Comparison of ENCODE assay signal across 11 cellular contexts in the genomic region with DNA sequence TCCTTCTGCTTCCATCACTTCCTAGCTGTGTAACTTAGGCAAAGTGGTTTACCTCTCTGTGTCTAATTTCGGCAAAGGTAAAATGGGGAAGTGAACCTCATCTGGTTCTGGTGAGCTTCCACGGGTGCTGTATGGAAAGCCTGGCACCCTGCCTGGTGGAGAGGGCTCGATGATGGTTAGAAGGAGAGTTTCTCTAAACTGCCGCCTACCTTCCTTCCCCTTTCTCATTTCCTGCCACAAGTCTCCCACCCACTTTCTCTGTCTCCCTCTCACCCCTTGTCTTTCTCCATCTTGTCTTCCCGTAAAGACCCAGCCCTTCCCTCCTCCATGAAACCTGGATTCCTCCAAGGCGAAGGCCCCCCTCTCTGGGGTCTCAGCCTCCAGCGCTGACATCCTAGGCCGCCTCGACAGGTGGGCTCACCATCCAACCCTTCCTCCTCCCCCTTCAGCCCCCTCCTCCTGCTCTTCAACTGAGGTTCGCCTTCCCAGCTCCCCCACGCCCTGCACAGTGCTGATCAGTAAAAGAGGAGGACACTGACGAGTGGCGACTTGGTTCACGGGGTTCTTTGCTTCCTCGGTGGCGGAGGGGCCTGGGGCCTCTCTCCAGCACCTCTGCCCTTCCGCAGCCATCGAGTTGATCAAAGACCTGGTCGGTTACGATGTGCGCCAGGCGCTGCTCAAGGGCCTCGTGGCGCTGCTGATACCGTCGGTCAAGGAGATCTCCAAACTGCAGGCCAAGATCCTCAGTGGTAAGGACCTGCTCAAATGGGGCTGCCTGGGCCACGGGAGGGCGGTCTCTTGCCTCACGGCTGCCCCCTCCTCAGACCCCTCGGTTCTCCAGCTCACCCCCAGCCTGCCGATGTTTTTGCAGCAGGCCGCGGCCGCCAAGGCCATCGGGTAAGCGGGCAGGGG. TPM values are rescaled to one million over a fixed set of nuclear protein-coding genes. Genes with fewer than 3 reads are reported as not detected.
DNase-seq lines count a peak whose midpoint lies in the region; ATAC-seq, FAIRE-seq and TF ChIP-seq lines count a peak whose summit lies in the region.
"Had no signal": no experiment of that assay in that cellular context is flagged by ENCODE, and none has a peak within 500 bp of the region (broad histone marks: within the 10 kb centered on the region; RNA-seq: fewer than 3 reads in every experiment).

No MANE protein-coding gene starts in this region.

- TF ChIP-seq CTCF in H9 (conservative IDR thresholded peaks at IDR 0.05) (no peak), GM12878 (IDR thresholded peaks at IDR 0.05 in 2 of 3, conservative IDR thresholded peaks at IDR 0.05 in 1 of 3; ENCODE audit: control insufficient read depth in 2 of 3, extremely low read depth in 1 of 3, insufficient read depth in 1 of 3, low read depth in 3 of 3, low read length in 3 of 3) (no peak)

- ATAC-seq in GM12878, result peak; percentile 39
- no peak for ATAC-seq in activated CD4-positive, CD25-positive, alpha-beta regulatory T cell treated with anti-CD3 and anti-CD28 coated beads, Interleukin-2, amount 50 U/mL, for 24 hours
- ATAC-seq in GM19455 (IDR thresholded peaks at IDR 0.05; ENCODE audit: unreplicated experiment), result no peak
- ATAC-seq in GM19452 (IDR thresholded peaks at IDR 0.05; ENCODE audit: unreplicated experiment), result no peak

- POLR2A ChIA-PET in GM12878 (lab: Charles Lee), result interaction anchor here (0.6 to 9.8 kb wide), 8 partner anchors 7 to 583 kb away, joined by 3 to 110 read pairs (median 11); a partner anchor contains a TSS

- no peak overlapping the region for H4K8ac ChIP-seq in H9 (replicated peaks; ENCODE audit: insufficient read length, low read depth, low read length)

- no peak overlapping the region for H3K23ac ChIP-seq in H9 (ENCODE audit: insufficient read length, low read depth, low read length)

- no peaks in the 10 kb centered on the region for H3K36me3 ChIP-seq in GM12878 (ENCODE audit: control insufficient read depth in 2 of 2, insufficient read depth in 2 of 2, low read length in 1 of 2)

- H2BK120ac ChIP-seq in H9 (ENCODE audit: low read depth, low read length, poor library complexity, severe bottlenecking), result no peak overlapping the region

- H3K79me1 ChIP-seq in H9 (ENCODE audit: insufficient read depth, low read depth, low read length, poor library complexity, severe bottlenecking), result no peaks in the 10 kb centered on the region

- peaks cover 1% of the 10 kb centered on the region for H3K27me3 Mint-ChIP-seq in H9 (ENCODE audit: low read depth)
- H3K27me3 Mint-ChIP-seq in T-helper 1 cell treated with Interleukin-12 subunit alpha and Interleukin-12 subunit beta and Interleukin-4 antibody, amounts not matched to agents 30 μg/mL and 1 μg/mL, for 36 hours (ENCODE audit: low read depth), result no peaks in the 10 kb centered on the region
- H3K27me3 Mint-ChIP-seq in stimulated activated naive CD8-positive, alpha-beta T cell treated with anti-CD3 and anti-CD28 coated beads, Interleukin-15, Interleukin-2, amounts not matched to agents 100 ng/mL and 50 ng/mL, for 24 hours, result no peaks in the 10 kb centered on the region

- CTCF ChIA-PET in GM12878 (lab: Yijun Ruan, JAX), result interaction anchor here (3.0 to 12.6 kb wide), 2 partner anchors 6 to 11 kb away, joined by 19 to 175 read pairs; a partner anchor contains a TSS

- RAD21 ChIA-PET in GM12878 (lab: Charles Lee; ENCODE audit: unreplicated experiment), result interaction anchor here (0.6 to 2.8 kb wide), 4 partner anchors 7 to 95 kb away, joined by 3 to 48 read pairs (median 14); a partner anchor contains a TSS

- no peak for TF ChIP-seq RAD21 in GM12878 (IDR thresholded peaks at IDR 0.05; ENCODE audit: insufficient read depth, low read depth, low read length)

- no peak overlapping the region for H3K18ac ChIP-seq in H9 (ENCODE audit: insufficient read length, low read depth, low read length)

- H3K4ac ChIP-seq in H9 (ENCODE audit: low read depth, low read length), result no peak overlapping the region

- no peak overlapping the region for H3K56ac ChIP-seq in H9 (ENCODE audit: insufficient read length, low read depth, low read length)

- H3K9me3 ChIP-seq in H9 (ENCODE audit: control insufficient read depth, low read depth, low read length) (no peaks in the 10 kb centered on the region), GM12878 (replicated peaks; ENCODE audit: control insufficient read depth, insufficient read depth, low read length) (no peaks in the 10 kb centered on the region)

- no peak overlapping the region for H3T11ph ChIP-seq in H9 (ENCODE audit: low read length)

- H3K4me3 ChIP-seq in GM12878, result peak overlapping the region; percentile 32

- H3K4me3 Mint-ChIP-seq in H9, result no peak overlapping the region
- peak overlapping the region; percentile 86 for H3K4me3 Mint-ChIP-seq in T-helper 1 cell treated with Interleukin-12 subunit alpha and Interleukin-12 subunit beta and Interleukin-4 antibody, amounts not matched to agents 30 μg/mL and 1 μg/mL, for 36 hours
- peak overlapping the region; percentile 80 for H3K4me3 Mint-ChIP-seq in stimulated activated naive CD8-positive, alpha-beta T cell treated with anti-CD3 and anti-CD28 coated beads, Interleukin-15, Interleukin-2, amounts not matched to agents 100 ng/mL and 50 ng/mL, for 24 hours

- no peak overlapping the region for H4K5ac ChIP-seq in H9 (ENCODE audit: insufficient read length, low read depth, low read length)

- H4K20me1 ChIP-seq in H9 (ENCODE audit: control insufficient read depth, insufficient read depth, insufficient read length) (no peaks in the 10 kb centered on the region), GM12878 (ENCODE audit: control insufficient read depth, insufficient read depth) (no peaks in the 10 kb centered on the region)

- no peak overlapping the region for H2AK5ac ChIP-seq in H9 (ENCODE audit: insufficient read length, low read length)

- no peaks in the 10 kb centered on the region for H3K23me2 ChIP-seq in H9 (ENCODE audit: insufficient read length, low read depth, low read length, poor library complexity, severe bottlenecking)

- H3K9ac ChIP-seq in H9 (ENCODE audit: extremely low read depth, insufficient read length, low read length) (no peak overlapping the region), GM12878 (ENCODE audit: control insufficient read depth, insufficient read depth, low read length) (peak overlapping the region; percentile 47)

- H3K27me3 ChIP-seq in H9 (ENCODE audit: insufficient read depth, low read length) (no peaks in the 10 kb centered on the region), GM12878 (replicated peaks in 1 of 2; ENCODE audit: control insufficient read depth in 2 of 2, insufficient read depth in 2 of 2, low read length in 1 of 2) (no peaks in the 10 kb centered on the region)

- H3K27ac ChIP-seq in H9 (ENCODE audit: insufficient read length, low read depth, low read length), result no peak overlapping the region
- peak overlapping the region; percentile 87 for H3K27ac ChIP-seq in GM12878 (ENCODE audit: control insufficient read depth, insufficient read depth)

- H3K79me2 ChIP-seq in H9 (ENCODE audit: insufficient read depth, low read length) (no peaks in the 10 kb centered on the region), GM12878 (ENCODE audit: control insufficient read depth, insufficient read depth, low read length) (no peaks in the 10 kb centered on the region)

- no peak for DNase-seq in H9
- DNase-seq in GM12878 (ENCODE audit: low read depth, low spot score), result peak; percentile 66
- DNase-seq: activated CD4-positive, CD25-positive, alpha-beta regulatory T cell; mesendoderm had no signal

- peak; percentile 96 for FAIRE-seq in GM12878 (lab: Jason Lieb, UNC)
- FAIRE-seq: endometrium had no signal

- H2BK15ac ChIP-seq in H9 (ENCODE audit: low read depth, low read length), result no peak overlapping the region

- in situ Hi-C loops in GM12878 (cut with MboI), result no loop called here

- TF ChIP-seq EP300 in GM12878 (IDR thresholded peaks at IDR 0.05; ENCODE audit: borderline replicate concordance in 1 of 2, control insufficient read depth in 1 of 2, low read depth in 2 of 2, low read length in 2 of 2), result 0 out of 4 replicates have a peak, but pooled peaks of 1 of the 2 experiments have one; percentile 17

- H3K4me1 Mint-ChIP-seq in H9, result peaks cover 14 to 18% of the 10 kb centered on the region in 2 experiments
- peaks cover 53% of the 10 kb centered on the region for H3K4me1 Mint-ChIP-seq in T-helper 1 cell treated with Interleukin-12 subunit alpha and Interleukin-12 subunit beta and Interleukin-4 antibody, amounts not matched to agents 30 μg/mL and 1 μg/mL, for 36 hours (ENCODE audit: low read depth)
- H3K4me1 Mint-ChIP-seq in stimulated activated naive CD8-positive, alpha-beta T cell treated with anti-CD3 and anti-CD28 coated beads, Interleukin-15, Interleukin-2, amounts not matched to agents 100 ng/mL and 50 ng/mL, for 24 hours (ENCODE audit: low read depth), result peaks cover 76% of the 10 kb centered on the region

- no peak overlapping the region for H4K91ac ChIP-seq in H9 (ENCODE audit: insufficient read length, low read depth, low read length)

- SMC1A ChIA-PET in GM12878 (lab: Charles Lee; ENCODE audit: uncharacterized antibody, unreplicated experiment), result interaction anchor here (0.5 to 2.6 kb wide), 5 partner anchors 40 to 777 kb away, joined by 3 to 9 read pairs (median 4); a partner anchor contains a TSS

- no peak overlapping the region for H3K14ac ChIP-seq in H9 (ENCODE audit: insufficient read depth, low read length)

- no CpG with 5 or more reads among the region's 36 CpGs for WGBS in H9 (ENCODE audit: extremely low coverage, insufficient read length, low lambda C conversion rate)
- 76% methylated on average over 33 of the region's 36 CpGs for WGBS in GM12878 (ENCODE audit: insufficient coverage, insufficient replicate concordance, low lambda C conversion rate, missing lambda C conversion rate)

- intact Hi-C loops in GM12878 (cut with micrococcal nuclease; ENCODE audit: unreplicated experiment), result no loop called here

- H3K9me3 Mint-ChIP-seq in H9, result peaks cover 0 to 2% of the 10 kb centered on the region in 2 experiments; a peak in 1 of 5 replicates
- no peaks in the 10 kb centered on the region for H3K9me3 Mint-ChIP-seq in T-helper 1 cell treated with Interleukin-12 subunit alpha and Interleukin-12 subunit beta and Interleukin-4 antibody, amounts not matched to agents 30 μg/mL and 1 μg/mL, for 36 hours
- no peaks in the 10 kb centered on the region for H3K9me3 Mint-ChIP-seq in stimulated activated naive CD8-positive, alpha-beta T cell treated with anti-CD3 and anti-CD28 coated beads, Interleukin-15, Interleukin-2, amounts not matched to agents 100 ng/mL and 50 ng/mL, for 24 hours

- no peak overlapping the region for H2BK12ac ChIP-seq in H9 (ENCODE audit: insufficient read length, low read depth, low read length)

- BruUV-seq in GM12878 (replicated peaks; lab: Mats Ljungman, UMichigan), result no TSS peak

- H2AFZ ChIP-seq in H9 (ENCODE audit: low read length) (no peak overlapping the region), GM12878 (ENCODE audit: control insufficient read depth, low read depth, low read length) (peak overlapping the region; percentile 9)

- peak overlapping the region; percentile 34 to 71 (median 54); a peak in 3 of 7 replicates for H3K27ac Mint-ChIP-seq in H9
- H3K27ac Mint-ChIP-seq in T-helper 1 cell treated with Interleukin-12 subunit alpha and Interleukin-12 subunit beta and Interleukin-4 antibody, amounts not matched to agents 30 μg/mL and 1 μg/mL, for 36 hours, result peak overlapping the region; percentile 97
- peak overlapping the region; percentile 96 for H3K27ac Mint-ChIP-seq in stimulated activated naive CD8-positive, alpha-beta T cell treated with anti-CD3 and anti-CD28 coated beads, Interleukin-15, Interleukin-2, amounts not matched to agents 100 ng/mL and 50 ng/mL, for 24 hours

- H3K4me1 ChIP-seq in H9 (ENCODE audit: insufficient read depth, low read length), result no peaks in the 10 kb centered on the region
- H3K4me1 ChIP-seq in GM12878 (ENCODE audit: control insufficient read depth, insufficient read depth, low read length), result peaks cover 32% of the 10 kb centered on the region

- H2BK5ac ChIP-seq in H9 (ENCODE audit: insufficient read length, low read length), result no peak overlapping the region

- H2BK20ac ChIP-seq in H9 (ENCODE audit: low read depth, low read length, poor library complexity, severe bottlenecking), result no peak overlapping the region

- H3K4me2 ChIP-seq in H9 (ENCODE audit: insufficient read depth, insufficient read length, low read length) (no peak overlapping the region), GM12878 (ENCODE audit: control insufficient read depth, insufficient read depth) (peak overlapping the region; percentile 93)

- TF ChIP-seq POLR2A in GM12878 (IDR thresholded peaks at IDR 0.05; ENCODE audit: low read depth, low read length), result no peak

- H3K36me3 Mint-ChIP-seq in H9 (ENCODE audit: insufficient read depth in 1 of 3, low read depth in 3 of 3), result no peaks in the 10 kb centered on the region
- peaks cover 1% of the 10 kb centered on the region for H3K36me3 Mint-ChIP-seq in T-helper 1 cell treated with Interleukin-12 subunit alpha and Interleukin-12 subunit beta and Interleukin-4 antibody, amounts not matched to agents 30 μg/mL and 1 μg/mL, for 36 hours (ENCODE audit: low read depth)
- peaks cover 8% of the 10 kb centered on the region for H3K36me3 Mint-ChIP-seq in stimulated activated naive CD8-positive, alpha-beta T cell treated with anti-CD3 and anti-CD28 coated beads, Interleukin-15, Interleukin-2, amounts not matched to agents 100 ng/mL and 50 ng/mL, for 24 hours (ENCODE audit: low read depth)

RNA-seq across cellular contexts. Expression of a gene that starts 7.2 kb away (rescaled TPM):
- total RNA-seq in H9 (2021) (not detected in 2 replicates), GM12878 (2014; rRNA removed) (not detected in 2 replicates), GM12878 (2014; rRNA removed; fragmentation: Illumina TruSeq; extraction: Trizol) (not detected in 2 replicates), GM12878 (2021) (not detected in 2 replicates)
- not detected in 2 replicates for total RNA-seq in GM12878 (2013; cell fraction: nucleolus; rRNA removed)
- not detected for polyA plus RNA-seq in GM12878 (2011; ENCODE audit: low read depth)
- polyA plus RNA-seq in GM12878 (2011; rRNA removed) (not detected in 2 replicates), GM12878 (2014; fragmentation: Illumina TruSeq; extraction: Trizol) (not detected in 2 replicates), GM12878 (2014; fragmentation: Nextera tagmentation; extraction: Ambion mirVana) (not detected), GM12878 (2014; rRNA removed) (not detected in 2 replicates), GM12878 (2016; fragmentation: Nextera tagmentation; extraction: Ambion mirVana) (not detected)
- not detected in 2 replicates for polyA plus RNA-seq in GM12878 (2011; cell fraction: cytosol; rRNA removed)
- polyA plus RNA-seq in GM12878 (2011; cell fraction: nucleus; rRNA removed), result not detected in 2 replicates
- polyA plus RNA-seq in GM12878 (2012), result not detected in 2 replicates
- polyA minus RNA-seq in GM12878 (2011; rRNA and poly(A)+ RNA removed), result under 0.01 and 3,585 TPM in 2 replicates
- 537 and 622 TPM in 2 replicates for polyA minus RNA-seq in GM12878 (2011; cell fraction: cytosol; rRNA and poly(A)+ RNA removed)
- polyA minus RNA-seq in GM12878 (2011; cell fraction: nucleus; rRNA and poly(A)+ RNA removed), result under 0.01 TPM in 2 replicates
- total RNA-seq: LHCN-M2 had no signal

RNA-seq across cellular contexts. Expression of a gene that starts 15.9 kb away (rescaled TPM):
- total RNA-seq in H9 (2021), result 71.6 and 73.1 TPM in 2 replicates
- 36.3 and 49.0 TPM in 2 replicates for total RNA-seq in GM12878 (2013; cell fraction: nucleolus; rRNA removed)
- 73.1 and 78.7 TPM in 2 replicates for total RNA-seq in GM12878 (2014; rRNA removed)
- total RNA-seq in GM12878 (2014; rRNA removed; fragmentation: Illumina TruSeq; extraction: Trizol), result 80.7 and 85.6 TPM in 2 replicates
- total RNA-seq in GM12878 (2021), result 75.0 and 81.9 TPM in 2 replicates
- polyA plus RNA-seq in GM12878 (2011; ENCODE audit: low read depth), result 21.7 TPM
- polyA plus RNA-seq in GM12878 (2011; rRNA removed), result 95.0 and 97.8 TPM in 2 replicates
- 90.6 and 93.2 TPM in 2 replicates for polyA plus RNA-seq in GM12878 (2011; cell fraction: cytosol; rRNA removed)
- 108 and 123 TPM in 2 replicates for polyA plus RNA-seq in GM12878 (2011; cell fraction: nucleus; rRNA removed)
- 30.7 and 38.9 TPM in 2 replicates for polyA plus RNA-seq in GM12878 (2012)
- polyA plus RNA-seq in GM12878 (2014; fragmentation: Illumina TruSeq; extraction: Trizol), result 88.9 and 99.3 TPM in 2 replicates
- polyA plus RNA-seq in GM12878 (2014; fragmentation: Nextera tagmentation; extraction: Ambion mirVana), result 10 to 100 TPM; 42.3 to 45.5 TPM
- polyA plus RNA-seq in GM12878 (2014; rRNA removed), result 70.8 and 75.1 TPM in 2 replicates
- polyA plus RNA-seq in GM12878 (2016; fragmentation: Nextera tagmentation; extraction: Ambion mirVana), result 100 to 1,000 TPM in 1 of 2 experiments, 10 to 100 TPM in 1; 99.3 to 104 TPM
- 107 and 133 TPM in 2 replicates for polyA minus RNA-seq in GM12878 (2011; rRNA and poly(A)+ RNA removed)
- 30.5 and 36.8 TPM in 2 replicates for polyA minus RNA-seq in GM12878 (2011; cell fraction: cytosol; rRNA and poly(A)+ RNA removed)
- 28.8 and 38.6 TPM in 2 replicates for polyA minus RNA-seq in GM12878 (2011; cell fraction: nucleus; rRNA and poly(A)+ RNA removed)

RNA-seq across cellular contexts. Expression of a gene that starts 49.2 kb away (rescaled TPM):
- total RNA-seq in H9 (2021), result 0.68 and 1.0 TPM in 2 replicates
- total RNA-seq in GM12878 (2013; cell fraction: nucleolus; rRNA removed), result 3.4 and 5.6 TPM in 2 replicates
- total RNA-seq in GM12878 (2014; rRNA removed), result 17.1 and 26.5 TPM in 2 replicates
- total RNA-seq in GM12878 (2014; rRNA removed; fragmentation: Illumina TruSeq; extraction: Trizol), result 8.5 and 10.3 TPM in 2 replicates
- total RNA-seq in GM12878 (2021), result 15.9 and 18.1 TPM in 2 replicates
- polyA plus RNA-seq in GM12878 (2011; ENCODE audit: low read depth), result 0.87 TPM
- polyA plus RNA-seq in GM12878 (2011; rRNA removed), result 1.7 and 2.6 TPM in 2 replicates
- 2.3 and 4.7 TPM in 2 replicates for polyA plus RNA-seq in GM12878 (2011; cell fraction: cytosol; rRNA removed)
- 36.5 and 40.7 TPM in 2 replicates for polyA plus RNA-seq in GM12878 (2011; cell fraction: nucleus; rRNA removed)
- 7.7 and 10.3 TPM in 2 replicates for polyA plus RNA-seq in GM12878 (2012)
- polyA plus RNA-seq in GM12878 (2014; fragmentation: Illumina TruSeq; extraction: Trizol), result 3.8 and 8.3 TPM in 2 replicates
- polyA plus RNA-seq in GM12878 (2014; fragmentation: Nextera tagmentation; extraction: Ambion mirVana), result 1 to 10 TPM in 1 of 2 experiments, under 1 TPM in 1; 0.93 to 1.8 TPM
- 43.9 and 45.9 TPM in 2 replicates for polyA plus RNA-seq in GM12878 (2014; rRNA removed)
- polyA plus RNA-seq in GM12878 (2016; fragmentation: Nextera tagmentation; extraction: Ambion mirVana), result 1 to 10 TPM; 5.6 to 8.1 TPM
- 0.80 and 1.3 TPM in 2 replicates for polyA minus RNA-seq in GM12878 (2011; rRNA and poly(A)+ RNA removed)
- polyA minus RNA-seq in GM12878 (2011; cell fraction: cytosol; rRNA and poly(A)+ RNA removed), result not detected in 2 replicates
- 0.48 and 1.9 TPM in 2 replicates for polyA minus RNA-seq in GM12878 (2011; cell fraction: nucleus; rRNA and poly(A)+ RNA removed)
- total RNA-seq: LHCN-M2 had no signal

RNA-seq across cellular contexts. Expression of a gene that starts 49.5 kb away (rescaled TPM):
- total RNA-seq in H9 (2021) (6.2 and 7.2 TPM in 2 replicates), GM12878 (2014; rRNA removed) (11.7 and 16.7 TPM in 2 replicates), GM12878 (2014; rRNA removed; fragmentation: Illumina TruSeq; extraction: Trizol) (6.9 and 7.1 TPM in 2 replicates), GM12878 (2021) (13.2 and 13.8 TPM in 2 replicates)
- 6.8 and 6.9 TPM in 2 replicates for total RNA-seq in GM12878 (2013; cell fraction: nucleolus; rRNA removed)
- 4.5 TPM for polyA plus RNA-seq in GM12878 (2011; ENCODE audit: low read depth)
- polyA plus RNA-seq in GM12878 (2011; rRNA removed) (3.8 and 6.6 TPM in 2 replicates), GM12878 (2014; fragmentation: Illumina TruSeq; extraction: Trizol) (4.6 and 8.4 TPM in 2 replicates), GM12878 (2014; fragmentation: Nextera tagmentation; extraction: Ambion mirVana) (1 to 10 TPM; 3.1 to 6.2 TPM), GM12878 (2014; rRNA removed) (17.4 and 18.4 TPM in 2 replicates), GM12878 (2016; fragmentation: Nextera tagmentation; extraction: Ambion mirVana) (10 to 100 TPM; 22.5 to 23.9 TPM)
- 15.3 and 18.0 TPM in 2 replicates for polyA plus RNA-seq in GM12878 (2011; cell fraction: cytosol; rRNA removed)
- 10.2 and 12.0 TPM in 2 replicates for polyA plus RNA-seq in GM12878 (2011; cell fraction: nucleus; rRNA removed)
- polyA plus RNA-seq in GM12878 (2012), result 10.5 and 12.2 TPM in 2 replicates
- polyA minus RNA-seq in GM12878 (2011; rRNA and poly(A)+ RNA removed), result 5.7 and 11.4 TPM in 2 replicates
- polyA minus RNA-seq in GM12878 (2011; cell fraction: cytosol; rRNA and poly(A)+ RNA removed), result 5.7 and 6.1 TPM in 2 replicates
- 2.7 and 3.1 TPM in 2 replicates for polyA minus RNA-seq in GM12878 (2011; cell fraction: nucleus; rRNA and poly(A)+ RNA removed)

RNA-seq across cellular contexts. Expression of a gene that starts 51.6 kb away (rescaled TPM):
- 2,591 and 2,595 TPM in 2 replicates for total RNA-seq in H9 (2021)
- 330 and 356 TPM in 2 replicates for total RNA-seq in GM12878 (2013; cell fraction: nucleolus; rRNA removed)
- total RNA-seq in GM12878 (2014; rRNA removed), result 3,351 and 3,453 TPM in 2 replicates
- 3,065 and 3,117 TPM in 2 replicates for total RNA-seq in GM12878 (2014; rRNA removed; fragmentation: Illumina TruSeq; extraction: Trizol)
- total RNA-seq in GM12878 (2021), result 3,050 and 3,180 TPM in 2 replicates
- 4,615 TPM for polyA plus RNA-seq in GM12878 (2011; ENCODE audit: low read depth)
- polyA plus RNA-seq in GM12878 (2011; rRNA removed), result 2,404 and 2,482 TPM in 2 replicates
- 2,295 and 2,366 TPM in 2 replicates for polyA plus RNA-seq in GM12878 (2011; cell fraction: cytosol; rRNA removed)
- 751 and 887 TPM in 2 replicates for polyA plus RNA-seq in GM12878 (2011; cell fraction: nucleus; rRNA removed)
- polyA plus RNA-seq in GM12878 (2012), result 3,919 and 4,067 TPM in 2 replicates
- 1,912 and 2,704 TPM in 2 replicates for polyA plus RNA-seq in GM12878 (2014; fragmentation: Illumina TruSeq; extraction: Trizol)
- 1,000 to 10,000 TPM; 2,238 to 3,059 TPM for polyA plus RNA-seq in GM12878 (2014; fragmentation: Nextera tagmentation; extraction: Ambion mirVana)
- polyA plus RNA-seq in GM12878 (2014; rRNA removed), result 3,141 and 3,461 TPM in 2 replicates
- 1,000 to 10,000 TPM; 1,296 to 1,343 TPM for polyA plus RNA-seq in GM12878 (2016; fragmentation: Nextera tagmentation; extraction: Ambion mirVana)
- 702 and 773 TPM in 2 replicates for polyA minus RNA-seq in GM12878 (2011; rRNA and poly(A)+ RNA removed)
- 421 and 433 TPM in 2 replicates for polyA minus RNA-seq in GM12878 (2011; cell fraction: cytosol; rRNA and poly(A)+ RNA removed)
- polyA minus RNA-seq in GM12878 (2011; cell fraction: nucleus; rRNA and poly(A)+ RNA removed), result 155 and 214 TPM in 2 replicates

Comparison
In these comparisons a context has a peak if more than half of its experiments do, and no peak if none do; other contexts are left out.
1. H3K4me3 Mint-ChIP-seq: peak in T-helper 1 cell treated with Interleukin-12 subunit alpha and Interleukin-12 subunit beta and Interleukin-4 antibody, amounts not matched to agents 30 μg/mL and 1 μg/mL, for 36 hours (single experiment) and stimulated activated naive CD8-positive, alpha-beta T cell treated with anti-CD3 and anti-CD28 coated beads, Interleukin-15, Interleukin-2, amounts not matched to agents 100 ng/mL and 50 ng/mL, for 24 hours (single experiment); none in H9 (0 of 2).
2. Peak in every context shown above with its lines, with median percentiles within 50 percentile points of each other: H3K27ac Mint-ChIP-seq.